Comparison of ENCODE assay signal across 23 cellular contexts in genomic region chr2:152058655-152059054, GRCh38. TPM values are rescaled to one million over a fixed set of nuclear protein-coding genes. Genes with fewer than 3 reads are reported as not detected.
DNase-seq lines count a peak whose midpoint lies in the region; ATAC-seq, FAIRE-seq and TF ChIP-seq lines count a peak whose summit lies in the region.
"Had no signal": no experiment of that assay in that cellular context is flagged by ENCODE, and none has a peak within 500 bp of the region (broad histone marks: within the 10 kb centered on the region; RNA-seq: fewer than 3 reads in every experiment).

No MANE protein-coding gene starts in this region.

- no peak for TF ChIP-seq POLR2A in K562 (conservative IDR thresholded peaks at IDR 0.05)

- H3K9me3 ChIP-seq in BLaER1: peaks cover 38% of the 10 kb centered on the region
- no peaks in the 10 kb centered on the region for H3K9me3 ChIP-seq in K562 (replicated peaks; ENCODE audit: control insufficient read depth, insufficient read depth, low read depth, low read length)

- CTCF ChIA-PET in K562 (lab: Yijun Ruan, JAX; ENCODE audit: low intra/inter-chr PET ratio): no interaction called here

- no peaks in the 10 kb centered on the region for H3K27me3 ChIP-seq in BLaER1
- peaks cover 0 to 4% of the 10 kb centered on the region in 2 experiments; a peak in 1 of 5 replicates for H3K27me3 ChIP-seq in K562 (ENCODE audit: control insufficient read depth in 2 of 2, insufficient read depth in 2 of 2, low read length in 2 of 2)

- FAIRE-seq in K562 (lab: Jason Lieb, UNC): no peak
- FAIRE-seq: A204.1, GM12878, GM12892, GM18507 had no signal

- H3K27ac ChIP-seq in BLaER1 (no peak overlapping the region), K562 (ENCODE audit: extremely low read depth, low read depth, low read length) (no peak overlapping the region)

- no peaks in the 10 kb centered on the region for H3K79me2 ChIP-seq in K562 (ENCODE audit: control insufficient read depth, insufficient read depth, low read length)

- in situ Hi-C loops in K562 (cut with MboI): loop anchor here (25.0 kb wide), 1 partner anchor 1454 kb away; no protein-coding TSS in a partner anchor

- H2AFZ ChIP-seq in K562 (ENCODE audit: low read depth, low read length): no peak overlapping the region

- H3K4me1 ChIP-seq in BLaER1 (peaks cover 37% of the 10 kb centered on the region), K562 (replicated peaks in 1 of 2; ENCODE audit: control insufficient read depth in 2 of 2, insufficient read depth in 2 of 2, low read length in 2 of 2) (no peaks in the 10 kb centered on the region)

- H3K4me2 ChIP-seq in BLaER1: no peak overlapping the region
- no peak overlapping the region for H3K4me2 ChIP-seq in K562 (ENCODE audit: insufficient read depth, low read length)

- TF ChIP-seq RAD21 in K562 (CRISPR knock-in tag; conservative IDR thresholded peaks at IDR 0.05 in 1 of 2, IDR thresholded peaks at IDR 0.05 in 1 of 2): no peak

- H3K4me3 ChIP-seq in BLaER1: peak overlapping the region; percentile 31; the same call in 1 of the 2 replicates
- no peak overlapping the region for H3K4me3 ChIP-seq in K562
- H3K4me3 ChIP-seq: GM12878 had no signal

- no peak for DNase-seq in K562 (ENCODE audit: extremely low read depth in 1 of 4, low spot score in 3 of 4)
- DNase-seq in cortex of kidney (lab: John Stamatoyannopoulos, UW): no peak
- no peak for DNase-seq in NCI-H1417 treated with DMSO at 0.1 percent for 48 hours (lab: John Stamatoyannopoulos, UW)
- DNase-seq: 8988T; AML-193; C1 segment of cervical spinal cord; CD4-positive, alpha-beta memory T cell; CD4-positive, CD25-positive, alpha-beta regulatory T cell; CD8-positive, alpha-beta memory T cell; COR-L47; DMS 273 treated with DMSO at 0.1 percent for 48 hours; DMS153; DMS53; DMS79; DND-41; EL; GDM1 had no signal

- no peak for ATAC-seq in K562
- no peak for ATAC-seq in GM21723 (IDR thresholded peaks at IDR 0.05; ENCODE audit: unreplicated experiment)
- ATAC-seq: GM12878 had no signal

- H4K20me1 ChIP-seq in BLaER1 (no peaks in the 10 kb centered on the region), K562 (replicated peaks; ENCODE audit: control insufficient read depth, insufficient read depth, low read length) (no peaks in the 10 kb centered on the region)

- BruUV-seq in K562 (replicated peaks; lab: Mats Ljungman, UMichigan): no TSS peak

- H3K36me3 ChIP-seq in BLaER1 (no peaks in the 10 kb centered on the region), K562 (ENCODE audit: control insufficient read depth, insufficient read depth, low read length) (no peaks in the 10 kb centered on the region)

- H3K9ac ChIP-seq in BLaER1 (no peak overlapping the region), K562 (ENCODE audit: insufficient read depth in 1 of 2, low read depth in 2 of 2, low read length in 2 of 2) (no peak overlapping the region)

- WGBS in K562 (ENCODE audit: insufficient coverage, low coverage, missing lambda C conversion rate): 0% methylated on average over 1 of the region's 1 CpG

- POLR2A ChIA-PET in K562 (lab: Yijun Ruan, JAX): no interaction called here

- H3K9me1 ChIP-seq in K562 (ENCODE audit: control insufficient read depth, insufficient read depth, low read length): no peaks in the 10 kb centered on the region

- TF ChIP-seq EP300 in K562 (IDR thresholded peaks at IDR 0.05; ENCODE audit: low read length): no peak

- no peak for TF ChIP-seq CTCF in K562 (IDR thresholded peaks at IDR 0.05 in 2 of 3, conservative IDR thresholded peaks at IDR 0.05 in 1 of 3; ENCODE audit: insufficient read depth in 2 of 3, low read depth in 1 of 3, low read length in 3 of 3)

- intact Hi-C loops in K562 (cut with micrococcal nuclease): no loop called here

TF ChIP-seq in K562, 482 proteins besides CTCF, POLR2A, EP300 and RAD21:
- TF ChIP-seq ZFP36 (IDR thresholded peaks at IDR 0.05; ENCODE audit: low read depth, low read length, partially characterized antibody): peak; percentile 57
- TF ChIP-seq ZNF324 (CRISPR knock-in tag; IDR thresholded peaks at IDR 0.05): no peak

RNA-seq across cellular contexts. Expression of gene CACNB4, which starts 40.2 kb away (rescaled TPM):
- 0.16 and 0.37 TPM in 2 replicates for total RNA-seq in K562 (2011; cell fraction: chromatin; rRNA removed; ENCODE audit: low replicate concordance)
- 0.13 and 0.17 TPM in 2 replicates for total RNA-seq in K562 (2011; cell fraction: nucleolus; rRNA removed)
- total RNA-seq in K562 (2011; cell fraction: nucleoplasm; rRNA removed): 0.15 and 0.53 TPM in 2 replicates
- total RNA-seq in K562 (2014; rRNA removed) (0.05 and 0.08 TPM in 2 replicates), K562 (2014; rRNA removed; fragmentation: Illumina TruSeq; extraction: Trizol) (0.06 and 0.07 TPM in 2 replicates), K562 (2015; rRNA removed; fragmentation: Illumina TruSeq; extraction: Trizol) (0.04 and 0.11 TPM in 2 replicates), K562 (2021) (0.04 and 0.16 TPM in 2 replicates)
- polyA plus RNA-seq in K562 (2011; rRNA removed) (0.01 and 0.04 TPM in 2 replicates), K562 (2014; fragmentation: Illumina TruSeq; extraction: Trizol) (0.03 TPM in 1 of 2 replicates, not detected in the other), K562 (2014; fragmentation: Nextera tagmentation; extraction: Ambion mirVana) (under 1 TPM; 0.01 to 0.20 TPM), K562 (2014; rRNA removed) (0.01 and 0.08 TPM in 2 replicates)
- 0.07 TPM in 1 of 2 replicates, not detected in the other for polyA plus RNA-seq in K562 (2011; cell fraction: cytosol; rRNA removed)
- 0.25 and 0.47 TPM in 2 replicates for polyA plus RNA-seq in K562 (2011; cell fraction: nucleus; rRNA removed)
- 0.01 and 0.12 TPM in 2 replicates for polyA plus RNA-seq in K562 (2012)
- polyA minus RNA-seq in K562 (2011; rRNA and poly(A)+ RNA removed): 0.07 and 0.21 TPM in 2 replicates
- not detected in 2 replicates for polyA minus RNA-seq in K562 (2011; cell fraction: cytosol; rRNA and poly(A)+ RNA removed)
- 0.27 and 0.44 TPM in 2 replicates for polyA minus RNA-seq in K562 (2011; cell fraction: nucleus; rRNA and poly(A)+ RNA removed)
- polyA plus RNA-seq: CD4-positive, alpha-beta memory T cell; CD4-positive, CD25-positive, alpha-beta regulatory T cell; CD8-positive, alpha-beta memory T cell had no signal
